1 cellular context compared by ENCODE assay signal in genomic region chr9:122225323-122226141, GRCh38.
TF ChIP-seq lines count a peak whose summit lies in the region.

No MANE protein-coding gene starts in this region.

TF ChIP-seq in liver, 16 proteins besides CTCF, POLR2A, EP300 and RAD21 (continued from another document):
- TF ChIP-seq NR2F2 (IDR thresholded peaks at IDR 0.05) (no peak), RXRA (IDR thresholded peaks at IDR 0.05) (no peak), TAF1 (conservative IDR thresholded peaks at IDR 0.05) (no peak), EGR1 (IDR thresholded peaks at IDR 0.05; ENCODE audit: low read depth in 2 of 2) (no peak), GABPA (IDR thresholded peaks at IDR 0.05 in 1 of 2, conservative IDR thresholded peaks at IDR 0.05 in 1 of 2) (no peak)
- TF ChIP-seq, protein P1, sequence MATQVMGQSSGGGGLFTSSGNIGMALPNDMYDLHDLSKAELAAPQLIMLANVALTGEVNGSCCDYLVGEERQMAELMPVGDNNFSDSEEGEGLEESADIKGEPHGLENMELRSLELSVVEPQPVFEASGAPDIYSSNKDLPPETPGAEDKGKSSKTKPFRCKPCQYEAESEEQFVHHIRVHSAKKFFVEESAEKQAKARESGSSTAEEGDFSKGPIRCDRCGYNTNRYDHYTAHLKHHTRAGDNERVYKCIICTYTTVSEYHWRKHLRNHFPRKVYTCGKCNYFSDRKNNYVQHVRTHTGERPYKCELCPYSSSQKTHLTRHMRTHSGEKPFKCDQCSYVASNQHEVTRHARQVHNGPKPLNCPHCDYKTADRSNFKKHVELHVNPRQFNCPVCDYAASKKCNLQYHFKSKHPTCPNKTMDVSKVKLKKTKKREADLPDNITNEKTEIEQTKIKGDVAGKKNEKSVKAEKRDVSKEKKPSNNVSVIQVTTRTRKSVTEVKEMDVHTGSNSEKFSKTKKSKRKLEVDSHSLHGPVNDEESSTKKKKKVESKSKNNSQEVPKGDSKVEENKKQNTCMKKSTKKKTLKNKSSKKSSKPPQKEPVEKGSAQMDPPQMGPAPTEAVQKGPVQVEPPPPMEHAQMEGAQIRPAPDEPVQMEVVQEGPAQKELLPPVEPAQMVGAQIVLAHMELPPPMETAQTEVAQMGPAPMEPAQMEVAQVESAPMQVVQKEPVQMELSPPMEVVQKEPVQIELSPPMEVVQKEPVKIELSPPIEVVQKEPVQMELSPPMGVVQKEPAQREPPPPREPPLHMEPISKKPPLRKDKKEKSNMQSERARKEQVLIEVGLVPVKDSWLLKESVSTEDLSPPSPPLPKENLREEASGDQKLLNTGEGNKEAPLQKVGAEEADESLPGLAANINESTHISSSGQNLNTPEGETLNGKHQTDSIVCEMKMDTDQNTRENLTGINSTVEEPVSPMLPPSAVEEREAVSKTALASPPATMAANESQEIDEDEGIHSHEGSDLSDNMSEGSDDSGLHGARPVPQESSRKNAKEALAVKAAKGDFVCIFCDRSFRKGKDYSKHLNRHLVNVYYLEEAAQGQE (IDR thresholded peaks at IDR 0.05): no peak
